Comparison of ENCODE assay signal across 8 cellular contexts in genomic region chr2:131682945-131683330, GRCh38.
DNase-seq lines count a peak whose midpoint lies in the region; ATAC-seq and TF ChIP-seq lines count a peak whose summit lies in the region.
"Not testable (repeated sequence)": the region's sequence is repeated elsewhere in the genome, so short reads cannot be mapped to it uniquely, and the experiment has no call there.

No MANE protein-coding gene starts in this region.

- not testable (repeated sequence) for TF ChIP-seq POLR2A in gastrocnemius medialis (IDR thresholded peaks at IDR 0.05)

- H3K27me3 ChIP-seq in BE2C; effector memory CD4-positive, alpha-beta T cell (replicated peaks; ENCODE audit: control insufficient read depth, insufficient read depth, low read length, poor library complexity, severe bottlenecking); gastrocnemius medialis: not testable (repeated sequence)

- in situ Hi-C loops in gastrocnemius medialis (cut with MboI; ENCODE audit: low sequenced_read_pairs in 4 of 4) = not testable (repeated sequence)

- not testable (repeated sequence) for H3K4me1 ChIP-seq in BE2C; effector memory CD4-positive, alpha-beta T cell (ENCODE audit: control insufficient read depth, insufficient read depth, low read length, poor library complexity, severe bottlenecking); gastrocnemius medialis

- intact Hi-C loops in left colon (cut with DNase I, micrococcal nuclease) = not testable (repeated sequence)
- intact Hi-C loops in gastrocnemius medialis (cut with DNase I; ENCODE audit: low total_unique reads) = loop anchor here (5.0 kb wide), 1 partner anchor 191 kb away; the partner anchor contains the start of gene MZT2A

- H3K4me3 ChIP-seq in BE2C (ENCODE audit: low read depth, low read length) = peak overlapping the region; percentile 66
- H3K4me3 ChIP-seq in effector memory CD4-positive, alpha-beta T cell (ENCODE audit: insufficient read depth, low read depth, low read length, poor library complexity, severe bottlenecking) = peak overlapping the region; percentile 70
- H3K4me3 ChIP-seq in gastrocnemius medialis = peak overlapping the region; percentile 70 to 81 (median 75)

- not testable (repeated sequence) for H3K36me3 ChIP-seq in BE2C; effector memory CD4-positive, alpha-beta T cell (ENCODE audit: control insufficient read depth, insufficient read depth, low read length); gastrocnemius medialis

- not testable (repeated sequence) for TF ChIP-seq CTCF in BE2C (IDR thresholded peaks at IDR 0.05; ENCODE audit: low read depth, low read length); gastrocnemius medialis (IDR thresholded peaks at IDR 0.05 in 4 of 5, conservative IDR thresholded peaks at IDR 0.05 in 1 of 5)

- DNase-seq in BE2C (peak; percentile 33), NCI-H2081 (lab: John Stamatoyannopoulos, UW) (peak; percentile 2 to 14), left colon (peak in 1 of 2 donors; percentile 27)
- DNase-seq in activated CD4-positive, alpha-beta T cell treated with anti-CD3 and anti-CD28 coated beads, Interleukin-2, amount 50 U/mL, for 48 hours = peak; percentile 34 to 48
- not testable (repeated sequence) for DNase-seq in effector memory CD4-positive, alpha-beta T cell; gastrocnemius medialis

- H3K9me3 ChIP-seq in BE2C; effector memory CD4-positive, alpha-beta T cell (ENCODE audit: control insufficient read depth, low read length); gastrocnemius medialis: not testable (repeated sequence)

- peak; percentile 42 for ATAC-seq in GM19324 (IDR thresholded peaks at IDR 0.05; ENCODE audit: low FRiP score, unreplicated experiment)
- peak; percentile 23 for ATAC-seq in HG02981 (IDR thresholded peaks at IDR 0.05; ENCODE audit: unreplicated experiment)
- ATAC-seq in left colon = peak; percentile 40
- ATAC-seq in gastrocnemius medialis = peak; percentile 59 to 62

- H3K27ac ChIP-seq in effector memory CD4-positive, alpha-beta T cell (ENCODE audit: insufficient read depth, low read length, poor library complexity, severe bottlenecking) = not testable (repeated sequence)
- peak overlapping the region; percentile 74 to 83 (median 82) for H3K27ac ChIP-seq in gastrocnemius medialis
